ENCODE assay signal across 1 cellular context in genomic region chr16:69554495-69554894, GRCh38.
TF ChIP-seq lines count a peak whose summit lies in the region.

No MANE protein-coding gene starts in this region.

TF ChIP-seq in HEK293T, 16 proteins besides CTCF, POLR2A, EP300 and RAD21 (continued from another document):
- TF ChIP-seq L3MBTL2 (conservative IDR thresholded peaks at IDR 0.05) (0 out of 2 replicates have a peak, but pooled peaks have one; percentile 30), FOXM1 (IDR thresholded peaks at IDR 0.05; ENCODE audit: borderline replicate concordance) (no peak)
